ENCODE assay signal across 8 cellular contexts in the genomic region with DNA sequence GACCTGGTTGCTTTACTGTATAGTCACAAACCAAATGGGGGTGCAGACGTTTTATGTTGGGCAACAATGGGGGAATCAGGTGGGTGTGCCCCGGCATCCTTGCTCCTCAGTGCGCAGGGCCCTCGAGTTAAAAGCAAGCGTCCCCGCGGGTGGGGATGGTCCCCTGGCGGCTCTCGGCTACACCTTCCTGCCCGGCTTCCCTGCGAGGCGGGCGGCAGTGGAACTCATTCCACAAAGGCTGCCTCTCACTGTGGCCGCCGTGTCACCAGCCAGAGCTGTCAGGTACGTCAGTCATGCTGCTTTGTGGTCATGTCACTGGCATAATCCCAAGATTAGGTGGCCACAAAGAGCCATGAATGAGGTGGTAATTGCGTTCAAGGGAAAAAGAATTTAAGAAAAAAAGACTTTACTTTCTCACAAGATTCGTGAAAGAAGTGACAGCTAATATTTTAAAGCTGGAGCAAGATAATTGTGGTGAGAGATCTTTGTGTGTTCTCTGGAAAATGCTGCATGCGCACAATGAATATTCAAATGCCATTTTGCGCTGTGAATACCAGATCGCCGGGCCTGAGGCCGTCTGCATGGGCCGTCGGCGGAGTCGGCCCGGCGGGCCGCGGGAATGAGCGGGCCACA.
DNase-seq lines count a peak whose midpoint lies in the region; ATAC-seq, FAIRE-seq and TF ChIP-seq lines count a peak whose summit lies in the region.

No MANE protein-coding gene starts in this region.

- peak overlapping the region; percentile 78 for H3K4me2 ChIP-seq in endothelial cell of umbilical vein (ENCODE audit: insufficient read depth, low read length)

- no peaks in the 10 kb centered on the region for H3K36me3 ChIP-seq in endothelial cell of umbilical vein (ENCODE audit: control insufficient read depth in 2 of 2, extremely low read depth in 1 of 2, insufficient read depth in 2 of 2, low read length in 2 of 2)
- no peaks in the 10 kb centered on the region for H3K36me3 ChIP-seq in pancreas

- TF ChIP-seq POLR2A in endothelial cell of umbilical vein (IDR thresholded peaks at IDR 0.05; ENCODE audit: low read depth, low read length), result no peak

- peak; percentile 14 for ATAC-seq in GM21381 (IDR thresholded peaks at IDR 0.05; ENCODE audit: unreplicated experiment)
- ATAC-seq in pancreas, result no peak
- ATAC-seq in HG02973 (IDR thresholded peaks at IDR 0.05; ENCODE audit: unreplicated experiment), result no peak

- H3K9me1 ChIP-seq in endothelial cell of umbilical vein (replicated peaks; ENCODE audit: control insufficient read depth, extremely low read depth, insufficient read depth, low read length), result no peaks in the 10 kb centered on the region

- dilution Hi-C loops in endothelial cell of umbilical vein (cut with MboI; ENCODE audit: extremely low pct_ligation_motif_present, low sequenced_read_pairs), result no loop called here

- no peak for TF ChIP-seq CTCF in AG04450 (IDR thresholded peaks at IDR 0.05; ENCODE audit: low read depth, low read length)
- TF ChIP-seq CTCF in endothelial cell of umbilical vein (IDR thresholded peaks at IDR 0.05; ENCODE audit: extremely low read depth in 1 of 2, insufficient read depth in 1 of 2, low read depth in 1 of 2, low read length in 2 of 2), result no peak
- no peak for TF ChIP-seq CTCF in pancreas (IDR thresholded peaks at IDR 0.05)

- H3K27me3 Mint-ChIP-seq in T-helper 2 cell treated with Interferon-gamma antibody and Interleukin-4, amounts not matched to agents 5 μg/mL and 100 μg/mL, for 36 hours (ENCODE audit: low read depth), result peaks cover 15% of the 10 kb centered on the region

- POLR2A ChIA-PET in AG04450 (lab: Yijun Ruan, JAX) (no interaction called here), endothelial cell of umbilical vein (lab: Charles Lee) (no interaction called here)

- H3K79me2 ChIP-seq in endothelial cell of umbilical vein (ENCODE audit: control insufficient read depth, insufficient read depth, low read length), result no peaks in the 10 kb centered on the region

- H4K20me1 ChIP-seq in endothelial cell of umbilical vein (replicated peaks; ENCODE audit: control insufficient read depth, extremely low read depth, insufficient read depth, low read length), result no peaks in the 10 kb centered on the region

- H3K27me3 ChIP-seq in AG04450 (ENCODE audit: control insufficient read depth, insufficient read depth, low read length) (peaks cover 16% of the 10 kb centered on the region), endothelial cell of umbilical vein (ENCODE audit: control insufficient read depth in 2 of 2, insufficient read depth in 2 of 2, low read length in 2 of 2) (peaks cover 8 to 25% of the 10 kb centered on the region in 2 experiments), pancreas (no peaks in the 10 kb centered on the region)

- peaks cover 5% of the 10 kb centered on the region for H3K36me3 Mint-ChIP-seq in T-helper 2 cell treated with Interferon-gamma antibody and Interleukin-4, amounts not matched to agents 5 μg/mL and 100 μg/mL, for 36 hours (ENCODE audit: low read depth)

- DNase-seq in AG04450 (ENCODE audit: low read depth, low spot score), result no peak
- DNase-seq in T-helper 2 cell treated with Interferon-gamma antibody and Interleukin-4, amounts not matched to agents 5 μg/mL and 100 μg/mL, for 36 hours (ENCODE audit: low spot score), result peak; percentile 51
- DNase-seq in endothelial cell of umbilical vein (ENCODE audit: low read depth, low spot score), result no peak
- DNase-seq in pancreas, result no peak
- no peak for DNase-seq in NCI-H69 (lab: John Stamatoyannopoulos, UW)
- no peak for DNase-seq in NCI-H524 (lab: John Stamatoyannopoulos, UW)

- peak overlapping the region; percentile 60 for H3K4me3 ChIP-seq in AG04450 (ENCODE audit: low read depth, low read length)
- peak overlapping the region; percentile 35 to 56 (median 50) for H3K4me3 ChIP-seq in endothelial cell of umbilical vein (replicated peaks in 1 of 3; ENCODE audit: insufficient read depth in 1 of 3, low read depth in 1 of 3, low read length in 3 of 3)
- peak overlapping the region; percentile 36 to 69 (median 53) for H3K4me3 ChIP-seq in pancreas

- H3K27ac ChIP-seq in AG04450 (ENCODE audit: low read depth, low read length) (no peak overlapping the region), endothelial cell of umbilical vein (ENCODE audit: insufficient read depth, low read depth, low read length) (no peak overlapping the region), pancreas (no peak overlapping the region)

- no peak for FAIRE-seq in endothelial cell of umbilical vein (lab: Jason Lieb, UNC)
- FAIRE-seq in pancreas (lab: Jason Lieb, UNC), result no peak

- H3K4me3 Mint-ChIP-seq in T-helper 2 cell treated with Interferon-gamma antibody and Interleukin-4, amounts not matched to agents 5 μg/mL and 100 μg/mL, for 36 hours, result peak overlapping the region; percentile 74

- intact Hi-C loops in endothelial cell of umbilical vein (cut with micrococcal nuclease) (no loop called here), pancreas (cut with DNase I) (no loop called here)

- H3K4me1 Mint-ChIP-seq in T-helper 2 cell treated with Interferon-gamma antibody and Interleukin-4, amounts not matched to agents 5 μg/mL and 100 μg/mL, for 36 hours (ENCODE audit: low read depth), result peaks cover 21% of the 10 kb centered on the region

- BruUV-seq in endothelial cell of umbilical vein (replicated peaks; lab: Mats Ljungman, UMichigan), result no TSS peak

- H3K4me1 ChIP-seq in endothelial cell of umbilical vein (ENCODE audit: control insufficient read depth, extremely low read depth, insufficient read depth, low read length) (peaks cover 12% of the 10 kb centered on the region), pancreas (no peaks in the 10 kb centered on the region)

- H3K9me3 Mint-ChIP-seq in T-helper 2 cell treated with Interferon-gamma antibody and Interleukin-4, amounts not matched to agents 5 μg/mL and 100 μg/mL, for 36 hours, result peaks cover 5% of the 10 kb centered on the region

- H3K9me3 ChIP-seq in AG04450 (ENCODE audit: control insufficient read depth, insufficient read depth, low read length) (peaks cover 7% of the 10 kb centered on the region; the same call in 1 of the 2 replicates), endothelial cell of umbilical vein (replicated peaks; ENCODE audit: control insufficient read depth, insufficient read depth, low read length) (no peaks in the 10 kb centered on the region), pancreas (no peaks in the 10 kb centered on the region)

- CTCF ChIA-PET in AG04450 (lab: Charles Lee), result no interaction called here
- CTCF ChIA-PET in endothelial cell of umbilical vein (lab: Charles Lee), result no interaction called here

- WGBS in pancreas, 2 donors, result 55 to 56% methylated on average over 32 of the region's 32 CpGs

- H3K27ac Mint-ChIP-seq in T-helper 2 cell treated with Interferon-gamma antibody and Interleukin-4, amounts not matched to agents 5 μg/mL and 100 μg/mL, for 36 hours, result peak overlapping the region; percentile 20

- H3K9ac ChIP-seq in endothelial cell of umbilical vein (replicated peaks; ENCODE audit: extremely low read depth, insufficient read depth, low read length), result no peak overlapping the region

- peak overlapping the region; percentile 54 for H2AFZ ChIP-seq in endothelial cell of umbilical vein (ENCODE audit: low read depth, low read length)

TF ChIP-seq in endothelial cell of umbilical vein, 7 proteins besides CTCF, POLR2A, EP300 and RAD21:
- TF ChIP-seq FOS (IDR thresholded peaks at IDR 0.05; ENCODE audit: borderline replicate concordance, insufficient read depth, low read length) (no peak), EZH2 (IDR thresholded peaks at IDR 0.05; ENCODE audit: borderline replicate concordance, low read depth, low read length, severe bottlenecking) (no peak), JUN (IDR thresholded peaks at IDR 0.05; ENCODE audit: borderline replicate concordance, insufficient read depth, insufficient read length, low read depth) (no peak), POLR2AphosphoS5 (IDR thresholded peaks at IDR 0.05; ENCODE audit: insufficient read depth, low read depth, low read length) (no peak), MYC (IDR thresholded peaks at IDR 0.05; ENCODE audit: low read depth, low read length) (no peak), GATA2 (IDR thresholded peaks at IDR 0.05; ENCODE audit: insufficient read depth, insufficient read length, low read depth, low read length) (no peak)
- TF ChIP-seq, protein P1, sequence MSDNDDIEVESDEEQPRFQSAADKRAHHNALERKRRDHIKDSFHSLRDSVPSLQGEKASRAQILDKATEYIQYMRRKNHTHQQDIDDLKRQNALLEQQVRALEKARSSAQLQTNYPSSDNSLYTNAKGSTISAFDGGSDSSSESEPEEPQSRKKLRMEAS (IDR thresholded peaks at IDR 0.05; ENCODE audit: insufficient read depth, insufficient read length), result no peak
